Comparison of ENCODE assay signal across 8 cellular contexts in the genomic region with DNA sequence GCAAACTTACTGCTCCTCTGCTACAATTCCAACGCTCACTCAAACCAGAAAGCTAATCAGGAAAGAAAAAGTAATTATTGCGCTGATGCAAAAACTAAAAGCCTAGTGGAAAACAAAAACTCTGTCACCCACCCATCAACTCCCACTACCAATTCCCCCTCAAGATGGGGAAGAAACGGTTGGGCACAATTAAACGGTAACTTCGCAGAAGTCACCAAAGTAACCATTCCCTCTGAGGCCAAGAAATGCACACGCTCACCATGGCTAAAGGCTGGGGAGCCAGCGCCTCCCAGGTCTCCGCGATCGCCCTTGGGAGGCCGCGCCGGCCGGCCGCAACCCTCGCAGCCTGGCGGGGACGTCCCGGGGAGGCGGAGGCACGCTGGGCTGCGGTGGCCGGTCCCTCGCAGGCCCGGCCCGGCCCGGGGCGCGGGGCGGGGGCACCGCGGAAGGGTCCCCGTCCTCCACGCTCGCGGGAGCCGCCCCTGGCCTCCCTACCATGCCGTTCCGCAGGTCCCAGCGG. TPM values are rescaled to one million over a fixed set of nuclear protein-coding genes. Genes with fewer than 3 reads are reported as not detected.
DNase-seq lines count a peak whose midpoint lies in the region; ATAC-seq and TF ChIP-seq lines count a peak whose summit lies in the region.

No MANE protein-coding gene starts in this region.

- H3K27me3 Mint-ChIP-seq in activated CD4-positive, alpha-beta T cell treated with anti-CD3 and anti-CD28 coated beads, Interleukin-2, amount 10 ng/mL, durations not matched to agents 24 days and 14 days = peaks cover 1% of the 10 kb centered on the region
- H3K27me3 Mint-ChIP-seq in chondrocyte (ENCODE audit: low read depth) = no peaks in the 10 kb centered on the region

- peak overlapping the region; percentile 63 to 93 (median 84) for H3K4me3 ChIP-seq in liver (ENCODE audit: low read depth in 1 of 3, low read length in 3 of 3)

- peak overlapping the region; percentile 92 to 93 for H3K9ac ChIP-seq in liver (ENCODE audit: low read depth in 1 of 2, low read length in 2 of 2)

- no peak for TF ChIP-seq RAD21 in liver (IDR thresholded peaks at IDR 0.05)

- H3K27ac ChIP-seq in liver (ENCODE audit: low read depth in 1 of 2, low read length in 2 of 2) (peak overlapping the region; percentile 90 to 95), temporal lobe (ENCODE audit: low read depth, low read length) (peak overlapping the region; percentile 94)

- H3K4me3 Mint-ChIP-seq in activated CD4-positive, alpha-beta T cell treated with anti-CD3 and anti-CD28 coated beads, Interleukin-2, amount 10 ng/mL, durations not matched to agents 24 days and 14 days = peak overlapping the region; percentile 98
- H3K4me3 Mint-ChIP-seq in chondrocyte (ENCODE audit: unreplicated experiment) = peak overlapping the region; percentile 96

- peaks cover 0 to 14% (median 5%) of the 10 kb centered on the region in 4 donors for H3K36me3 ChIP-seq in liver (ENCODE audit: control insufficient read depth in 4 of 4, insufficient read depth in 3 of 4, low read depth in 1 of 4, low read length in 3 of 4)

- peak overlapping the region; percentile 99 for H3K27ac Mint-ChIP-seq in activated CD4-positive, alpha-beta T cell treated with anti-CD3 and anti-CD28 coated beads, Interleukin-2, amount 10 ng/mL, durations not matched to agents 24 days and 14 days
- H3K27ac Mint-ChIP-seq in chondrocyte (ENCODE audit: unreplicated experiment) = peak overlapping the region; percentile 98

- no peaks in the 10 kb centered on the region for H3K9me3 Mint-ChIP-seq in activated CD4-positive, alpha-beta T cell treated with anti-CD3 and anti-CD28 coated beads, Interleukin-2, amount 10 ng/mL, durations not matched to agents 24 days and 14 days
- no peaks in the 10 kb centered on the region for H3K9me3 Mint-ChIP-seq in chondrocyte (ENCODE audit: low read depth)

- H3K4me1 Mint-ChIP-seq in activated CD4-positive, alpha-beta T cell treated with anti-CD3 and anti-CD28 coated beads, Interleukin-2, amount 10 ng/mL, durations not matched to agents 24 days and 14 days = peaks cover 22% of the 10 kb centered on the region
- H3K4me1 Mint-ChIP-seq in chondrocyte (ENCODE audit: low read depth) = peaks cover 23% of the 10 kb centered on the region

- H3K4me1 ChIP-seq in liver (ENCODE audit: control insufficient read depth in 4 of 4, insufficient read depth in 4 of 4, low read length in 3 of 4) = peaks cover 2 to 20% (median 15%) of the 10 kb centered on the region in 4 donors

- TF ChIP-seq CTCF in chondrocyte (IDR thresholded peaks at IDR 0.05) = no peak
- TF ChIP-seq CTCF in liver (IDR thresholded peaks at IDR 0.05; ENCODE audit: low read depth, low read length, missing input control) = no peak

- intact Hi-C loops in activated CD4-positive, alpha-beta T cell treated with anti-CD3 and anti-CD28 coated beads, Interleukin-2, amount 10 ng/mL, durations not matched to agents 24 days and 14 days (cut with micrococcal nuclease) = loop anchor here (1.0 to 2.0 kb wide), 6 partner anchors 46 to 600 kb away; a partner anchor contains a TSS

- peaks cover 17% of the 10 kb centered on the region for H3K36me3 Mint-ChIP-seq in activated CD4-positive, alpha-beta T cell treated with anti-CD3 and anti-CD28 coated beads, Interleukin-2, amount 10 ng/mL, durations not matched to agents 24 days and 14 days (ENCODE audit: low read depth)
- peaks cover 4% of the 10 kb centered on the region for H3K36me3 Mint-ChIP-seq in chondrocyte (ENCODE audit: low read depth)

- peak; percentile 37 for ATAC-seq in HG02678 (IDR thresholded peaks at IDR 0.05; ENCODE audit: unreplicated experiment)

- no peaks in the 10 kb centered on the region for H3K9me3 ChIP-seq in liver (ENCODE audit: control insufficient read depth in 4 of 4, low read length in 3 of 4)

- WGBS in liver = under 1% methylated on average over 40 of the region's 40 CpGs

- no peaks in the 10 kb centered on the region for H3K27me3 ChIP-seq in liver (ENCODE audit: control insufficient read depth in 4 of 4, insufficient read depth in 4 of 4, low read length in 3 of 4)

- DNase-seq in activated CD4-positive, alpha-beta T cell treated with anti-CD3 and anti-CD28 coated beads, Interleukin-2, amount 10 ng/mL, durations not matched to agents 24 days and 14 days = no peak
- no peak for DNase-seq in activated CD4-positive, alpha-beta T cell treated with anti-CD3 and anti-CD28 coated beads for 4 hours
- DNase-seq in NCI-H69 (lab: John Stamatoyannopoulos, UW) (peak; percentile 83), chondrocyte (ENCODE audit: low spot score) (no peak), DMS153 treated with DMSO at 0.1 percent for 48 hours (lab: John Stamatoyannopoulos, UW; ENCODE audit: unreplicated experiment) (no peak)

TF ChIP-seq in liver, 16 proteins besides CTCF, POLR2A, EP300 and RAD21:
- TF ChIP-seq YY1 (IDR thresholded peaks at IDR 0.05) (no peak), TAF1 (conservative IDR thresholded peaks at IDR 0.05) (no peak), FOXA1 (IDR thresholded peaks at IDR 0.05) (no peak), FOXA2 (IDR thresholded peaks at IDR 0.05) (no peak), JUND (IDR thresholded peaks at IDR 0.05) (no peak), HNF4A (conservative IDR thresholded peaks at IDR 0.05) (no peak), EGR1 (IDR thresholded peaks at IDR 0.05; ENCODE audit: low read depth in 2 of 2) (no peak), RXRA (IDR thresholded peaks at IDR 0.05) (no peak)
- TF ChIP-seq, protein P1, sequence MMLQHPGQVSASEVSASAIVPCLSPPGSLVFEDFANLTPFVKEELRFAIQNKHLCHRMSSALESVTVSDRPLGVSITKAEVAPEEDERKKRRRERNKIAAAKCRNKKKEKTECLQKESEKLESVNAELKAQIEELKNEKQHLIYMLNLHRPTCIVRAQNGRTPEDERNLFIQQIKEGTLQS (IDR thresholded peaks at IDR 0.05) = no peak
- TF ChIP-seq, protein P2, sequence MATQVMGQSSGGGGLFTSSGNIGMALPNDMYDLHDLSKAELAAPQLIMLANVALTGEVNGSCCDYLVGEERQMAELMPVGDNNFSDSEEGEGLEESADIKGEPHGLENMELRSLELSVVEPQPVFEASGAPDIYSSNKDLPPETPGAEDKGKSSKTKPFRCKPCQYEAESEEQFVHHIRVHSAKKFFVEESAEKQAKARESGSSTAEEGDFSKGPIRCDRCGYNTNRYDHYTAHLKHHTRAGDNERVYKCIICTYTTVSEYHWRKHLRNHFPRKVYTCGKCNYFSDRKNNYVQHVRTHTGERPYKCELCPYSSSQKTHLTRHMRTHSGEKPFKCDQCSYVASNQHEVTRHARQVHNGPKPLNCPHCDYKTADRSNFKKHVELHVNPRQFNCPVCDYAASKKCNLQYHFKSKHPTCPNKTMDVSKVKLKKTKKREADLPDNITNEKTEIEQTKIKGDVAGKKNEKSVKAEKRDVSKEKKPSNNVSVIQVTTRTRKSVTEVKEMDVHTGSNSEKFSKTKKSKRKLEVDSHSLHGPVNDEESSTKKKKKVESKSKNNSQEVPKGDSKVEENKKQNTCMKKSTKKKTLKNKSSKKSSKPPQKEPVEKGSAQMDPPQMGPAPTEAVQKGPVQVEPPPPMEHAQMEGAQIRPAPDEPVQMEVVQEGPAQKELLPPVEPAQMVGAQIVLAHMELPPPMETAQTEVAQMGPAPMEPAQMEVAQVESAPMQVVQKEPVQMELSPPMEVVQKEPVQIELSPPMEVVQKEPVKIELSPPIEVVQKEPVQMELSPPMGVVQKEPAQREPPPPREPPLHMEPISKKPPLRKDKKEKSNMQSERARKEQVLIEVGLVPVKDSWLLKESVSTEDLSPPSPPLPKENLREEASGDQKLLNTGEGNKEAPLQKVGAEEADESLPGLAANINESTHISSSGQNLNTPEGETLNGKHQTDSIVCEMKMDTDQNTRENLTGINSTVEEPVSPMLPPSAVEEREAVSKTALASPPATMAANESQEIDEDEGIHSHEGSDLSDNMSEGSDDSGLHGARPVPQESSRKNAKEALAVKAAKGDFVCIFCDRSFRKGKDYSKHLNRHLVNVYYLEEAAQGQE (IDR thresholded peaks at IDR 0.05) = no peak
- TF ChIP-seq, protein P3, sequence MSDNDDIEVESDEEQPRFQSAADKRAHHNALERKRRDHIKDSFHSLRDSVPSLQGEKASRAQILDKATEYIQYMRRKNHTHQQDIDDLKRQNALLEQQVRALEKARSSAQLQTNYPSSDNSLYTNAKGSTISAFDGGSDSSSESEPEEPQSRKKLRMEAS (IDR thresholded peaks at IDR 0.05) = no peak
- TF ChIP-seq, protein P4, sequence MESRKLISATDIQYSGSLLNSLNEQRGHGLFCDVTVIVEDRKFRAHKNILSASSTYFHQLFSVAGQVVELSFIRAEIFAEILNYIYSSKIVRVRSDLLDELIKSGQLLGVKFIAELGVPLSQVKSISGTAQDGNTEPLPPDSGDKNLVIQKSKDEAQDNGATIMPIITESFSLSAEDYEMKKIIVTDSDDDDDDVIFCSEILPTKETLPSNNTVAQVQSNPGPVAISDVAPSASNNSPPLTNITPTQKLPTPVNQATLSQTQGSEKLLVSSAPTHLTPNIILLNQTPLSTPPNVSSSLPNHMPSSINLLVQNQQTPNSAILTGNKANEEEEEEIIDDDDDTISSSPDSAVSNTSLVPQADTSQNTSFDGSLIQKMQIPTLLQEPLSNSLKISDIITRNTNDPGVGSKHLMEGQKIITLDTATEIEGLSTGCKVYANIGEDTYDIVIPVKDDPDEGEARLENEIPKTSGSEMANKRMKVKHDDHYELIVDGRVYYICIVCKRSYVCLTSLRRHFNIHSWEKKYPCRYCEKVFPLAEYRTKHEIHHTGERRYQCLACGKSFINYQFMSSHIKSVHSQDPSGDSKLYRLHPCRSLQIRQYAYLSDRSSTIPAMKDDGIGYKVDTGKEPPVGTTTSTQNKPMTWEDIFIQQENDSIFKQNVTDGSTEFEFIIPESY (IDR thresholded peaks at IDR 0.05) = no peak

RNA-seq across cellular contexts. Expression of a gene that starts 0.6 kb away (rescaled TPM):
- total RNA-seq in activated CD4-positive, alpha-beta T cell treated with anti-CD3 and anti-CD28 coated beads, Interleukin-2, amount 10 ng/mL, durations not matched to agents 24 days and 14 days = 126 and 127 TPM in 2 replicates
- total RNA-seq in chondrocyte (53.9 to 71.7 TPM (median 70.4 TPM) in 3 replicates), liver (10 to 100 TPM; 44.8 to 78.1 TPM), temporal lobe (88.5 TPM)
- 10 to 100 TPM; 20.4 to 55.4 TPM for polyA plus RNA-seq in liver

RNA-seq across cellular contexts. Expression of a gene that starts 54.6 kb away (rescaled TPM):
- total RNA-seq in activated CD4-positive, alpha-beta T cell treated with anti-CD3 and anti-CD28 coated beads, Interleukin-2, amount 10 ng/mL, durations not matched to agents 24 days and 14 days = 32.9 and 35.1 TPM in 2 replicates
- 25.8 to 31.1 TPM (median 27.1 TPM) in 3 replicates for total RNA-seq in chondrocyte
- 10 to 100 TPM; 13.6 to 16.9 TPM for total RNA-seq in liver
- 1 to 10 TPM; 5.1 to 7.1 TPM for polyA plus RNA-seq in liver
- 34.4 TPM for total RNA-seq in temporal lobe
